1 cellular context compared by ENCODE assay signal in the genomic region with DNA sequence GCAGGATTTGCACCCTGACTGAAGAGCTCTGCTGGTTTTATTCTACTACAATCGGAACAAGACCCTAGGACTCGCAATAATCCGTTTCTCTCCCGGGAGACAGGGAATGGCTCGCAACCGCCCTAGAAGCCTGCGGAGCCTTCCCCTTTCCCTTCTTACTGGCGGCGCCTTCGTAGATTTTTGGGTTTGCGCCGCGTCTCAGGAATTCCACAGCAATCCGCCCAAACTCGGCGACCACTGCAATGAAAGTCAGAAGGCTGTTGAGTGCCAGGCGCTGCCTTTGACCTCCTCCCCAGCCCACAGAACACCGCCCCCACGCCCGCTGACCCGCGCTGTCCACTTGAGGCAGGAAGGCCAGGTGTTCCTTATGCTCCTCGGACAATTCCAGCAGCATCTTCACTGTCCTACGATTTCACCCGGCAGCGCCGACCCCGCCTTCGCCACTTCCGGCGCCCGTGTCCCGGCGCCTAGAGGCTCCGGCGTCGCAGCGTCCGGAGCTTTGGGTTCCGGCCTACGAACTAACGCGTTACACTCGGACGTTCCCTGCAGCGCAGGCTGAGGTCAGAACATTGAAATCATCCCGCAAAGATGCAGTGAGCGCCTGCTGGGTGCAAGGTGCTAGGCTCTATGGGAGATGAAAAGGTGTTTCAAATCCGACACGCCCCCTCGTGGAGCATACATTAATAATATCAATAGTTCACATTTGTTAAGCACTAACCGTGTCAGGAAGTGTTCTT.
A peak's percentile ranks its signal among the peaks of the same experiment; 100 is the strongest.
TF ChIP-seq lines count a peak whose summit lies in the region.

COMMD2 (minus strand) TSS at position 439 of the 737 bp plus-strand sequence; CDS start at position 394, 45 bp downstream.

TF ChIP-seq in GM12878, 131 proteins besides CTCF, POLR2A, EP300 and RAD21 (continued from another document and continues in another):
- no peak for TF ChIP-seq PAX8 (IDR thresholded peaks at IDR 0.05)
- TF ChIP-seq, protein P1, sequence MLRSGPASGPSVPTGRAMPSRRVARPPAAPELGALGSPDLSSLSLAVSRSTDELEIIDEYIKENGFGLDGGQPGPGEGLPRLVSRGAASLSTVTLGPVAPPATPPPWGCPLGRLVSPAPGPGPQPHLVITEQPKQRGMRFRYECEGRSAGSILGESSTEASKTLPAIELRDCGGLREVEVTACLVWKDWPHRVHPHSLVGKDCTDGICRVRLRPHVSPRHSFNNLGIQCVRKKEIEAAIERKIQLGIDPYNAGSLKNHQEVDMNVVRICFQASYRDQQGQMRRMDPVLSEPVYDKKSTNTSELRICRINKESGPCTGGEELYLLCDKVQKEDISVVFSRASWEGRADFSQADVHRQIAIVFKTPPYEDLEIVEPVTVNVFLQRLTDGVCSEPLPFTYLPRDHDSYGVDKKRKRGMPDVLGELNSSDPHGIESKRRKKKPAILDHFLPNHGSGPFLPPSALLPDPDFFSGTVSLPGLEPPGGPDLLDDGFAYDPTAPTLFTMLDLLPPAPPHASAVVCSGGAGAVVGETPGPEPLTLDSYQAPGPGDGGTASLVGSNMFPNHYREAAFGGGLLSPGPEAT (IDR thresholded peaks at IDR 0.05; ENCODE audit: low read depth): peak; percentile 90
- peak; percentile 60; the same call in 1 of the 2 replicates for TF ChIP-seq ZNF24 (IDR thresholded peaks at IDR 0.05)
- TF ChIP-seq NFYA (IDR thresholded peaks at IDR 0.05; ENCODE audit: borderline replicate concordance, low read depth, low read length): no peak
- 0 out of 2 replicates have a peak, but pooled peaks have one; percentile 55 for TF ChIP-seq ZNF217 (IDR thresholded peaks at IDR 0.05)
- peak; percentile 74; the same call in 1 of the 2 replicates for TF ChIP-seq POLR2AphosphoS2 (IDR thresholded peaks at IDR 0.05; ENCODE audit: low read depth, low read length)
- TF ChIP-seq PKNOX1 (IDR thresholded peaks at IDR 0.05): peak; percentile 44
- peak; percentile 20; the same call in 1 of the 2 replicates for TF ChIP-seq RFX5 (IDR thresholded peaks at IDR 0.05; ENCODE audit: low read depth, low read length)
- TF ChIP-seq, protein P2, sequence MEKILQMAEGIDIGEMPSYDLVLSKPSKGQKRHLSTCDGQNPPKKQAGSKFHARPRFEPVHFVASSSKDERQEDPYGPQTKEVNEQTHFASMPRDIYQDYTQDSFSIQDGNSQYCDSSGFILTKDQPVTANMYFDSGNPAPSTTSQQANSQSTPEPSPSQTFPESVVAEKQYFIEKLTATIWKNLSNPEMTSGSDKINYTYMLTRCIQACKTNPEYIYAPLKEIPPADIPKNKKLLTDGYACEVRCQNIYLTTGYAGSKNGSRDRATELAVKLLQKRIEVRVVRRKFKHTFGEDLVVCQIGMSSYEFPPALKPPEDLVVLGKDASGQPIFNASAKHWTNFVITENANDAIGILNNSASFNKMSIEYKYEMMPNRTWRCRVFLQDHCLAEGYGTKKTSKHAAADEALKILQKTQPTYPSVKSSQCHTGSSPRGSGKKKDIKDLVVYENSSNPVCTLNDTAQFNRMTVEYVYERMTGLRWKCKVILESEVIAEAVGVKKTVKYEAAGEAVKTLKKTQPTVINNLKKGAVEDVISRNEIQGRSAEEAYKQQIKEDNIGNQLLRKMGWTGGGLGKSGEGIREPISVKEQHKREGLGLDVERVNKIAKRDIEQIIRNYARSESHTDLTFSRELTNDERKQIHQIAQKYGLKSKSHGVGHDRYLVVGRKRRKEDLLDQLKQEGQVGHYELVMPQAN (conservative IDR thresholded peaks at IDR 0.05): peak; percentile 85
- peak; percentile 54; the same call in 1 of the 2 replicates for TF ChIP-seq CHD2 (IDR thresholded peaks at IDR 0.05; ENCODE audit: borderline replicate concordance, low read depth, low read length)
- peak; percentile 72; the same call in 1 of the 2 replicates for TF ChIP-seq CBFB (IDR thresholded peaks at IDR 0.05; ENCODE audit: low read depth)
- peak; percentile 61; the same call in 1 of the 2 replicates for TF ChIP-seq ZNF207 (IDR thresholded peaks at IDR 0.05; ENCODE audit: borderline replicate concordance)
- TF ChIP-seq SMAD5 (IDR thresholded peaks at IDR 0.05; ENCODE audit: low read depth): peak; percentile 79; the same call in 1 of the 2 replicates
- TF ChIP-seq, protein P3, sequence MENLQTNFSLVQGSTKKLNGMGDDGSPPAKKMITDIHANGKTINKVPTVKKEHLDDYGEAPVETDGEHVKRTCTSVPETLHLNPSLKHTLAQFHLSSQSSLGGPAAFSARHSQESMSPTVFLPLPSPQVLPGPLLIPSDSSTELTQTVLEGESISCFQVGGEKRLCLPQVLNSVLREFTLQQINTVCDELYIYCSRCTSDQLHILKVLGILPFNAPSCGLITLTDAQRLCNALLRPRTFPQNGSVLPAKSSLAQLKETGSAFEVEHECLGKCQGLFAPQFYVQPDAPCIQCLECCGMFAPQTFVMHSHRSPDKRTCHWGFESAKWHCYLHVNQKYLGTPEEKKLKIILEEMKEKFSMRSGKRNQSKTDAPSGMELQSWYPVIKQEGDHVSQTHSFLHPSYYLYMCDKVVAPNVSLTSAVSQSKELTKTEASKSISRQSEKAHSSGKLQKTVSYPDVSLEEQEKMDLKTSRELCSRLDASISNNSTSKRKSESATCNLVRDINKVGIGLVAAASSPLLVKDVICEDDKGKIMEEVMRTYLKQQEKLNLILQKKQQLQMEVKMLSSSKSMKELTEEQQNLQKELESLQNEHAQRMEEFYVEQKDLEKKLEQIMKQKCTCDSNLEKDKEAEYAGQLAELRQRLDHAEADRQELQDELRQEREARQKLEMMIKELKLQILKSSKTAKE (IDR thresholded peaks at IDR 0.05; ENCODE audit: low read depth, poor library complexity, severe bottlenecking): peak; percentile 34
- TF ChIP-seq ZBTB40 (IDR thresholded peaks at IDR 0.05; ENCODE audit: borderline replicate concordance): peak; percentile 98
- no peak for TF ChIP-seq SREBF2 (IDR thresholded peaks at IDR 0.05; ENCODE audit: low read length)
- TF ChIP-seq TCF12 (IDR thresholded peaks at IDR 0.05; ENCODE audit: low read depth, low read length): peak; percentile 66; the same call in 1 of the 2 replicates
- peak; percentile 85 for TF ChIP-seq HCFC1 (IDR thresholded peaks at IDR 0.05; ENCODE audit: low read length)
- peak; percentile 67; the same call in 1 of the 2 replicates for TF ChIP-seq SIN3A (IDR thresholded peaks at IDR 0.05; ENCODE audit: low read depth, low read length)
- TF ChIP-seq MEF2B (IDR thresholded peaks at IDR 0.05; ENCODE audit: partially characterized antibody, poor library complexity, severe bottlenecking): peak; percentile 51
- no peak for TF ChIP-seq REST (IDR thresholded peaks at IDR 0.05; ENCODE audit: low read depth, low read length)
- TF ChIP-seq SMARCA5 (IDR thresholded peaks at IDR 0.05): peak; percentile 87
- TF ChIP-seq CEBPZ (IDR thresholded peaks at IDR 0.05; ENCODE audit: low read depth, low read length): 0 out of 2 replicates have a peak, but pooled peaks have one; percentile 51
- TF ChIP-seq FOS (IDR thresholded peaks at IDR 0.05; ENCODE audit: borderline replicate concordance, extremely low read depth, insufficient read length): no peak
- TF ChIP-seq, protein P4, sequence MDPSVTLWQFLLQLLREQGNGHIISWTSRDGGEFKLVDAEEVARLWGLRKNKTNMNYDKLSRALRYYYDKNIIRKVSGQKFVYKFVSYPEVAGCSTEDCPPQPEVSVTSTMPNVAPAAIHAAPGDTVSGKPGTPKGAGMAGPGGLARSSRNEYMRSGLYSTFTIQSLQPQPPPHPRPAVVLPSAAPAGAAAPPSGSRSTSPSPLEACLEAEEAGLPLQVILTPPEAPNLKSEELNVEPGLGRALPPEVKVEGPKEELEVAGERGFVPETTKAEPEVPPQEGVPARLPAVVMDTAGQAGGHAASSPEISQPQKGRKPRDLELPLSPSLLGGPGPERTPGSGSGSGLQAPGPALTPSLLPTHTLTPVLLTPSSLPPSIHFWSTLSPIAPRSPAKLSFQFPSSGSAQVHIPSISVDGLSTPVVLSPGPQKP (IDR thresholded peaks at IDR 0.05; ENCODE audit: low read depth, low read length): peak; percentile 91
- peak; percentile 73 for TF ChIP-seq ATF7 (IDR thresholded peaks at IDR 0.05; ENCODE audit: low read depth)
- TF ChIP-seq BHLHE40 (IDR thresholded peaks at IDR 0.05; ENCODE audit: borderline replicate concordance in 1 of 2, low read depth in 2 of 2, low read length in 1 of 2): peak in 1 of 2 experiments; percentile 61; a peak in 2 of 4 replicates
- TF ChIP-seq CBX5 (IDR thresholded peaks at IDR 0.05; ENCODE audit: low read depth): peak; percentile 98
- TF ChIP-seq YY1 (IDR thresholded peaks at IDR 0.05; ENCODE audit: low read depth, low read length): peak; percentile 91
- peak; percentile 28; the same call in 1 of the 2 replicates for TF ChIP-seq JUNB (IDR thresholded peaks at IDR 0.05)
